In the genomic region with DNA sequence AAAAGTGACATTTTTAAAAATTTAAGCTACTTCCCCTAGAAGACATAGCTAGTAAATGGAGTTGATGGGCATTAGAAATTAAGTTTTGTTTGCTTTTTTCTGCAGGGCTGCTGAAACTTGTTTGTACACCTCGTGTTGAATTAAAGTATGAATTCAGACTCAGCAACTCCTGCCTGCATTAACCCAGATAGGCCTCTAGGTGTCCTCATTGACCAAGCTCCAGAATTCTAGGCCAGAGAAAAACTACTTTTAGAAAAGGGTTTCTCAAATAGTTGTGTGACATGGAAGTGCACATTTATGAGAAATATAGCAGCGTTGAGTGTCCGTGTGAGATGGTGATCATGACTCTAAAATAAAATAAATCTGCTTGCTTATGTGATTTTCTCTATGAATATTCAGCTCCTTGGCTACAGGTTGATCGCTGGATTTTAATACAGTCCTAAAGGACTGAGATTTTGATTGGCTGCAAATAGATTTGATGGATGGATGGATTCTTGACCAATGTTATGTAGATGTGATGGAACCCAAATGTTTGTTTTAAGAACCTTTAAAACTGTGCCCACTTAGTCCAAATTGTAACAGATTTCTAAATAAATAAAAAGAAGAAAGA, we compare ENCODE assay signal across 8 cellular contexts. TPM values are rescaled to one million over a fixed set of nuclear protein-coding genes. Genes with fewer than 3 reads are reported as not detected.
A peak's percentile ranks its signal among the peaks of the same experiment; 100 is the strongest.
DNase-seq lines count a peak whose midpoint lies in the region; ATAC-seq and TF ChIP-seq lines count a peak whose summit lies in the region.

No MANE protein-coding gene starts in this region.

- peaks cover 20% of the 10 kb centered on the region for H3K36me3 Mint-ChIP-seq in Caco-2 (ENCODE audit: insufficient read depth, unreplicated experiment)

- H3K27ac ChIP-seq in neural cell (ENCODE audit: low read length): no peak overlapping the region

- no peaks in the 10 kb centered on the region for H3K36me3 ChIP-seq in Caco-2 (ENCODE audit: control insufficient read depth, insufficient read depth, low read length)
- no peaks in the 10 kb centered on the region for H3K36me3 ChIP-seq in neural cell (ENCODE audit: insufficient read depth, low read length)

- H3K9me2 ChIP-seq in neural cell (ENCODE audit: insufficient read depth, low read length): no peaks in the 10 kb centered on the region

- H2AFZ ChIP-seq in neural cell (ENCODE audit: low read depth, low read length): no peak overlapping the region

- no TSS peak for BruUV-seq in Caco-2 (replicated peaks; lab: Mats Ljungman, UMichigan)

- no peaks in the 10 kb centered on the region for H3K27me3 Mint-ChIP-seq in Caco-2 (ENCODE audit: insufficient read depth, unreplicated experiment)

- peaks cover 14% of the 10 kb centered on the region for H3K4me1 Mint-ChIP-seq in Caco-2 (ENCODE audit: low read depth, unreplicated experiment)

- CTCF ChIA-PET in Caco-2 (lab: Charles Lee): interaction anchor here (0.5 to 2.5 kb wide), 12 partner anchors 12 to 507 kb away, joined by 3 to 12 read pairs (median 4); a partner anchor contains a TSS

- H3F3A ChIP-seq in neural cell (ENCODE audit: insufficient read depth, low read length, poor library complexity, severe bottlenecking): no peaks in the 10 kb centered on the region

- intact Hi-C loops in Caco-2 (cut with micrococcal nuclease; ENCODE audit: unreplicated experiment): loop anchor here (1.0 to 5.0 kb wide), 7 partner anchors 81 to 510 kb away; a partner anchor contains a TSS

- H3K9me3 ChIP-seq in Caco-2 (no peaks in the 10 kb centered on the region), neural cell (ENCODE audit: low read length) (no peaks in the 10 kb centered on the region)

- no peaks in the 10 kb centered on the region for H3K9me3 Mint-ChIP-seq in Caco-2 (ENCODE audit: unreplicated experiment)

- TF ChIP-seq RAD21 in neural cell (conservative IDR thresholded peaks at IDR 0.05): peak; percentile 96

- H3K27ac Mint-ChIP-seq in Caco-2 (ENCODE audit: unreplicated experiment): no peak overlapping the region

- no peak overlapping the region for H3K9ac ChIP-seq in neural cell (ENCODE audit: low read length)

- POLR2A ChIA-PET in Caco-2 (lab: Charles Lee): no interaction called here

- no peaks in the 10 kb centered on the region for H4K20me1 ChIP-seq in neural cell (ENCODE audit: insufficient read depth)

- H3K79me2 ChIP-seq in neural cell (replicated peaks; ENCODE audit: insufficient read depth, low read length): no peaks in the 10 kb centered on the region

- no peak overlapping the region for H3K4me3 Mint-ChIP-seq in Caco-2 (ENCODE audit: unreplicated experiment)

- H3K4me3 ChIP-seq in Caco-2 (ENCODE audit: low read depth, low read length): no peak overlapping the region
- no peak overlapping the region for H3K4me3 ChIP-seq in fibroblast of mammary gland (ENCODE audit: control insufficient read depth, low read depth, low read length)
- H3K4me3 ChIP-seq in neural cell (ENCODE audit: low read length): no peak overlapping the region

- H3K4me2 ChIP-seq in neural cell (ENCODE audit: low read length): no peak overlapping the region

- no peaks in the 10 kb centered on the region for H3K27me3 ChIP-seq in Caco-2 (replicated peaks; ENCODE audit: control insufficient read depth, insufficient read depth, low read length)
- no peaks in the 10 kb centered on the region for H3K27me3 ChIP-seq in neural cell (ENCODE audit: insufficient read depth, low read depth, low read length)

- TF ChIP-seq CTCF in Caco-2 (IDR thresholded peaks at IDR 0.05; ENCODE audit: insufficient read depth in 1 of 2, low read depth in 1 of 2, low read length in 1 of 2, severe bottlenecking in 1 of 2, unreplicated experiment in 1 of 2) (peak; percentile 86), fibroblast of mammary gland (conservative IDR thresholded peaks at IDR 0.05; ENCODE audit: control insufficient read depth, insufficient read depth, low read depth, low read length) (peak; percentile 94), neural cell (IDR thresholded peaks at IDR 0.05; ENCODE audit: poor library complexity, severe bottlenecking) (peak; percentile 95)

- TF ChIP-seq EP300 in neural cell (conservative IDR thresholded peaks at IDR 0.05; ENCODE audit: poor library complexity, severe bottlenecking): no peak

- peak in 1 of 2 experiments; percentile 43 for DNase-seq in Caco-2
- peak; percentile 12 for DNase-seq in GM19240 (ENCODE audit: insufficient read length, low spot score)
- peak; percentile 28 for DNase-seq in NCI-H1092 treated with DMSO at 0.1 percent for 48 hours (lab: John Stamatoyannopoulos, UW)
- peak; percentile 37 for DNase-seq in activated CD4-positive, alpha-beta T cell treated with anti-CD3 and anti-CD28 coated beads for 48 hours
- peak; percentile 63 for DNase-seq in fibroblast of mammary gland (ENCODE audit: low read depth)

- H3K4me1 ChIP-seq in Caco-2: peaks cover 8% of the 10 kb centered on the region; the same call in 1 of the 2 replicates

- ATAC-seq in HG03520 (IDR thresholded peaks at IDR 0.05; ENCODE audit: unreplicated experiment) (no peak), GM21723 (IDR thresholded peaks at IDR 0.05; ENCODE audit: unreplicated experiment) (no peak)

TF ChIP-seq in neural cell, 6 proteins besides CTCF, POLR2A, EP300 and RAD21:
- TF ChIP-seq MXI1 (conservative IDR thresholded peaks at IDR 0.05; ENCODE audit: poor library complexity, severe bottlenecking): no peak
- TF ChIP-seq SMC3 (conservative IDR thresholded peaks at IDR 0.05; ENCODE audit: poor library complexity): peak; percentile 97

RNA-seq across cellular contexts. Expression of a gene that starts 39.3 kb away (rescaled TPM):
- total RNA-seq in Caco-2 (2022): not detected in 2 replicates
- not detected in 2 replicates for polyA plus RNA-seq in neural cell
- polyA minus RNA-seq in neural cell: not detected in 2 replicates
